In genomic region chr18:50076245-50076644, GRCh38 we compare ENCODE assay signal across 22 cellular contexts.
A peak's percentile ranks its signal among the peaks of the same experiment; 100 is the strongest.
DNase-seq lines count a peak whose midpoint lies in the region; ATAC-seq, FAIRE-seq and TF ChIP-seq lines count a peak whose summit lies in the region.
"Had no signal": no experiment of that assay in that cellular context is flagged by ENCODE, and none has a peak within 500 bp of the region (broad histone marks: within the 10 kb centered on the region; RNA-seq: fewer than 3 reads in every experiment).

No MANE protein-coding gene starts in this region.

- H3K27me3 ChIP-seq in HepG2 (ENCODE audit: control insufficient read depth in 1 of 2, insufficient read depth in 2 of 2, low read length in 2 of 2): no peaks in the 10 kb centered on the region
- H3K27me3 ChIP-seq in right lobe of liver: no peaks in the 10 kb centered on the region
- H3K27me3 ChIP-seq in astrocyte (ENCODE audit: insufficient read depth, low read length): no peaks in the 10 kb centered on the region

- H3K36me3 ChIP-seq in HepG2 (replicated peaks in 1 of 2; ENCODE audit: control insufficient read depth in 1 of 2, insufficient read depth in 2 of 2, low read length in 2 of 2) (no peaks in the 10 kb centered on the region), right lobe of liver (no peaks in the 10 kb centered on the region), astrocyte (ENCODE audit: insufficient read depth, low read length) (no peaks in the 10 kb centered on the region)
- H3K36me3 ChIP-seq: SJSA1 had no signal

- peak overlapping the region; percentile 34; the same call in 1 of the 2 replicates for H3K4me2 ChIP-seq in HepG2 (ENCODE audit: low read depth, low read length)
- no peak overlapping the region for H3K4me2 ChIP-seq in astrocyte (ENCODE audit: low read length)

- TF ChIP-seq RAD21 in HepG2 (CRISPR knock-in tag; IDR thresholded peaks at IDR 0.05): no peak

- WGBS in HepG2 (ENCODE audit: low lambda C conversion rate): 87% methylated on average over 7 of the region's 7 CpGs
- 64% methylated on average over 2 of the region's 7 CpGs for WGBS in right lobe of liver (ENCODE audit: insufficient coverage, low coverage, low lambda C conversion rate, missing lambda C conversion rate)

- H3K79me2 ChIP-seq in HepG2 (ENCODE audit: insufficient read depth, low read length) (peaks cover 3% of the 10 kb centered on the region), astrocyte (ENCODE audit: insufficient read depth, low read length) (no peaks in the 10 kb centered on the region)

- H3K4me1 ChIP-seq in HepG2 (ENCODE audit: insufficient read depth, low read length): peaks cover 57% of the 10 kb centered on the region
- H3K4me1 ChIP-seq in right lobe of liver: peaks cover 0 to 16% (median 7%) of the 10 kb centered on the region in 4 donors
- H3K4me1 ChIP-seq in astrocyte (ENCODE audit: insufficient read depth, low read length): peaks cover 4% of the 10 kb centered on the region
- H3K4me1 ChIP-seq: SJSA1 had no signal

- no peaks in the 10 kb centered on the region for H3K27me3 Mint-ChIP-seq in astrocyte (ENCODE audit: low read depth, unreplicated experiment)
- no peaks in the 10 kb centered on the region for H3K27me3 Mint-ChIP-seq in type B pancreatic cell

- H3K4me3 Mint-ChIP-seq in astrocyte (ENCODE audit: unreplicated experiment) (no peak overlapping the region), type B pancreatic cell (no peak overlapping the region)
- H3K4me3 Mint-ChIP-seq: CD14-positive monocyte had no signal

- in situ Hi-C loops in HepG2 (cut with HindIII; ENCODE audit: extremely low pct_ligation_motif_present, low pct_unique_long_range_greater_than_20kb): no loop called here

- H2AFZ ChIP-seq in HepG2 (ENCODE audit: low read length) (no peak overlapping the region), astrocyte (ENCODE audit: low read depth, low read length) (peak overlapping the region; percentile 45)

- TF ChIP-seq POLR2A in HepG2 (IDR thresholded peaks at IDR 0.05; ENCODE audit: insufficient read depth in 1 of 2, low read depth in 2 of 2, low read length in 2 of 2) (no peak), right lobe of liver (IDR thresholded peaks at IDR 0.05) (no peak)

- no TSS peak for BruUV-seq in HepG2 (replicated peaks; lab: Mats Ljungman, UMichigan)

- TF ChIP-seq EP300 in HepG2 (IDR thresholded peaks at IDR 0.05; ENCODE audit: low read depth in 2 of 2, low read length in 2 of 2): no peak
- no peak for TF ChIP-seq EP300 in HepG2 (CRISPR knock-in tag; IDR thresholded peaks at IDR 0.05; ENCODE audit: borderline replicate concordance)

- H3K9me3 Mint-ChIP-seq in astrocyte (ENCODE audit: unreplicated experiment) (peaks cover 3% of the 10 kb centered on the region), type B pancreatic cell (no peaks in the 10 kb centered on the region)

- CTCF ChIA-PET in HepG2 (lab: Yijun Ruan, JAX; ENCODE audit: low intra/inter-chr PET ratio, low total read pairs): no interaction called here

- TF ChIP-seq CTCF in HepG2 (CRISPR knock-in tag; IDR thresholded peaks at IDR 0.05) (no peak), right lobe of liver (IDR thresholded peaks at IDR 0.05) (no peak), astrocyte (IDR thresholded peaks at IDR 0.05; ENCODE audit: insufficient read depth, low read depth, low read length) (no peak), type B pancreatic cell (conservative IDR thresholded peaks at IDR 0.05) (no peak)

- H3K27ac Mint-ChIP-seq in astrocyte (ENCODE audit: unreplicated experiment) (no peak overlapping the region), type B pancreatic cell (peak overlapping the region; percentile 50)
- H3K27ac Mint-ChIP-seq: CD14-positive monocyte had no signal

- H3K9ac ChIP-seq in HepG2 (ENCODE audit: insufficient read depth, low read depth, low read length): 0 out of 2 replicates have a peak overlapping the region, but pooled peaks have one; percentile 2
- no peak overlapping the region for H3K9ac ChIP-seq in astrocyte (ENCODE audit: low read length)

- peak overlapping the region; percentile 11 for H3K27ac ChIP-seq in HepG2 (ENCODE audit: extremely low read length, insufficient read depth, low read length)
- no peak overlapping the region for H3K27ac ChIP-seq in right lobe of liver
- H3K27ac ChIP-seq in astrocyte (ENCODE audit: low read depth, low read length): no peak overlapping the region
- H3K27ac ChIP-seq: SJSA1 had no signal

- H3K9me3 ChIP-seq in HepG2 (ENCODE audit: low read length) (no peaks in the 10 kb centered on the region), right lobe of liver (no peaks in the 10 kb centered on the region), astrocyte (ENCODE audit: insufficient read depth, low read depth, low read length) (no peaks in the 10 kb centered on the region)
- H3K9me3 ChIP-seq: SJSA1 had no signal

- no peaks in the 10 kb centered on the region for H3K36me3 Mint-ChIP-seq in astrocyte (ENCODE audit: low read depth, unreplicated experiment)
- peaks cover 5% of the 10 kb centered on the region for H3K36me3 Mint-ChIP-seq in type B pancreatic cell
- H3K36me3 Mint-ChIP-seq: CD14-positive monocyte had no signal

- POLR2A ChIA-PET in HepG2 (lab: Yijun Ruan, JAX): no interaction called here

- DNase-seq in HepG2 (ENCODE audit: low spot score): no peak
- DNase-seq in right lobe of liver: no peak
- DNase-seq in astrocyte (ENCODE audit: low read depth): no peak
- no peak for DNase-seq in left colon
- DNase-seq in type B pancreatic cell (ENCODE audit: extremely low spot score, unreplicated experiment): no peak
- DNase-seq in NCI-H748 (lab: John Stamatoyannopoulos, UW; ENCODE audit: unreplicated experiment): no peak
- no peak for DNase-seq in NCI-H1092 treated with DMSO at 0.1 percent for 48 hours (lab: John Stamatoyannopoulos, UW)
- DNase-seq in NCI-H510A treated with DMSO at 0.1 percent for 48 hours (lab: John Stamatoyannopoulos, UW): no peak
- DNase-seq: 8988T, GOT3, NCI-H1092, NCI-H146, NCI-H2029, NCI-H524, NCI-H82, OCI-M1 had no signal

- FAIRE-seq in HepG2 (lab: Jason Lieb, UNC) (no peak), astrocyte (lab: Jason Lieb, UNC) (no peak)
- FAIRE-seq: G401.6, GM19239, K562, RCC 7860 had no signal

- H4K20me1 ChIP-seq in HepG2 (ENCODE audit: insufficient read depth, low read length): no peaks in the 10 kb centered on the region
- H4K20me1 ChIP-seq in astrocyte (ENCODE audit: insufficient read depth, low read length): no peaks in the 10 kb centered on the region

- H3K4me1 Mint-ChIP-seq in astrocyte (ENCODE audit: low read depth, unreplicated experiment) (peaks cover 21% of the 10 kb centered on the region), type B pancreatic cell (ENCODE audit: unreplicated experiment) (peaks cover 25% of the 10 kb centered on the region)
- H3K4me1 Mint-ChIP-seq: CD14-positive monocyte had no signal

- H3K4me3 ChIP-seq in HepG2 (replicated peaks in 1 of 3; ENCODE audit: insufficient read depth in 1 of 3, low read depth in 2 of 3, low read length in 3 of 3): no peak overlapping the region
- no peak overlapping the region for H3K4me3 ChIP-seq in right lobe of liver
- no peak overlapping the region for H3K4me3 ChIP-seq in astrocyte (ENCODE audit: insufficient read depth, low read depth, low read length)
- H3K4me3 ChIP-seq: K562, SJSA1 had no signal

- ATAC-seq in HepG2: no peak
- no peak for ATAC-seq in right lobe of liver
- peak; percentile 55 for ATAC-seq in left colon
- ATAC-seq: K562 had no signal

- intact Hi-C loops in HepG2 (cut with micrococcal nuclease; ENCODE audit: unreplicated experiment): no loop called here
- intact Hi-C loops in right lobe of liver (cut with DNase I): no loop called here
- intact Hi-C loops in left colon (cut with DNase I, micrococcal nuclease): no loop called here

TF ChIP-seq in HepG2, 621 proteins besides CTCF, POLR2A, EP300 and RAD21:
- TF ChIP-seq ZNF468 (CRISPR knock-in tag; IDR thresholded peaks at IDR 0.05) (0 out of 2 replicates have a peak, but pooled peaks have one; percentile 45), ATF6 (CRISPR knock-in tag; conservative IDR thresholded peaks at IDR 0.05) (no peak), HIVEP1 (CRISPR knock-in tag; IDR thresholded peaks at IDR 0.05) (0 out of 2 replicates have a peak, but pooled peaks have one; percentile 28)
